8 cellular contexts compared by ENCODE assay signal in genomic region chr2:171159326-171160118, GRCh38. TPM values are rescaled to one million over a fixed set of nuclear protein-coding genes. Genes with fewer than 3 reads are reported as not detected.
A peak's percentile ranks its signal among the peaks of the same experiment; 100 is the strongest.
DNase-seq lines count a peak whose midpoint lies in the region; ATAC-seq and TF ChIP-seq lines count a peak whose summit lies in the region.

No MANE protein-coding gene starts in this region.

- under 1% methylated on average over 38 of the region's 38 CpGs for WGBS in thymus

- DNase-seq in BE2C = peak; percentile 56
- peak; percentile 40 for DNase-seq in SK-MEL-5 (ENCODE audit: low read depth, low spot score)
- DNase-seq in activated naive CD4-positive, alpha-beta T cell treated with anti-CD3 and anti-CD28 coated beads, Interleukin-2, amount 50 U/mL, for 72 hours (ENCODE audit: low spot score in 2 of 2) = peak; percentile 50 to 58
- DNase-seq in head of caudate nucleus = peak; percentile 21 to 77 (median 52)
- peak; percentile 91 for DNase-seq in osteoblast (ENCODE audit: insufficient read length, low spot score, missing footprints)

- H3K9me3 Mint-ChIP-seq in activated naive CD4-positive, alpha-beta T cell treated with anti-CD3 and anti-CD28 coated beads, Interleukin-2, amount 50 U/mL, for 72 hours = no peaks in the 10 kb centered on the region

- H2AFZ ChIP-seq in osteoblast (ENCODE audit: low read length) = peak overlapping the region; percentile 89

- peaks cover 44% of the 10 kb centered on the region for H4K20me1 ChIP-seq in osteoblast (ENCODE audit: insufficient read depth, low read length)

- peak; percentile 58 for TF ChIP-seq POLR2A in GM18951 (IDR thresholded peaks at IDR 0.05; ENCODE audit: extremely low read depth, insufficient read depth, insufficient read length)

- intact Hi-C loops in head of caudate nucleus (cut with DNase I) = loop anchor here (5.0 kb wide), 2 partner anchors 187 to 273 kb away; partner anchors contain the start of genes DCAF17 and METTL8

- no peaks in the 10 kb centered on the region for H3K36me3 ChIP-seq in BE2C
- no peaks in the 10 kb centered on the region for H3K36me3 ChIP-seq in HUES6 (ENCODE audit: control insufficient read depth, insufficient read depth, low read length)
- no peaks in the 10 kb centered on the region for H3K36me3 ChIP-seq in osteoblast (ENCODE audit: insufficient read depth, low read length)
- H3K36me3 ChIP-seq in thymus (ENCODE audit: control insufficient read depth, insufficient read depth) = no peaks in the 10 kb centered on the region

- H3K27ac ChIP-seq in HUES6 (ENCODE audit: low read depth, low read length) = peak overlapping the region; percentile 96
- peak overlapping the region; percentile 78 for H3K27ac ChIP-seq in osteoblast (ENCODE audit: low read depth, low read length)
- peak overlapping the region; percentile 98 for H3K27ac ChIP-seq in thymus (ENCODE audit: low read depth)

- in situ Hi-C loops in GM18951 (cut with MboI; ENCODE audit: low sequenced_read_pairs, unreplicated experiment) (loop anchor here (10.0 kb wide), 1 partner anchor 185 kb away; no protein-coding TSS in a partner anchor), SK-MEL-5 (cut with HindIII; ENCODE audit: low pct_unique_long_range_greater_than_20kb, low sequenced_read_pairs) (no loop called here)

- no peaks in the 10 kb centered on the region for H3K4me1 ChIP-seq in BE2C
- peaks cover 39% of the 10 kb centered on the region for H3K4me1 ChIP-seq in HUES6 (ENCODE audit: control insufficient read depth, insufficient read depth, low read length)
- H3K4me1 ChIP-seq in osteoblast (ENCODE audit: insufficient read depth, low read length) = peaks cover 12% of the 10 kb centered on the region
- peaks cover 9% of the 10 kb centered on the region for H3K4me1 ChIP-seq in thymus (ENCODE audit: control insufficient read depth, insufficient read depth, low read length)

- peak; percentile 28 to 32 for ATAC-seq in activated naive CD4-positive, alpha-beta T cell treated with anti-CD3 and anti-CD28 coated beads, Interleukin-2, amount 50 U/mL, for 72 hours

- H3K79me2 ChIP-seq in osteoblast (ENCODE audit: insufficient read depth, low read length) = peaks cover 61% of the 10 kb centered on the region

- TF ChIP-seq CTCF in BE2C (IDR thresholded peaks at IDR 0.05; ENCODE audit: low read depth, low read length) = peak; percentile 47
- TF ChIP-seq CTCF in osteoblast (IDR thresholded peaks at IDR 0.05; ENCODE audit: extremely low read depth, low read depth, low read length) = peak; percentile 83

- H3K4me3 ChIP-seq in BE2C (ENCODE audit: low read depth, low read length) = peak overlapping the region; percentile 85
- peak overlapping the region; percentile 87 for H3K4me3 ChIP-seq in HUES6 (ENCODE audit: low read depth, low read length)
- peak overlapping the region; percentile 91 for H3K4me3 ChIP-seq in osteoblast (ENCODE audit: insufficient read depth, low read length)
- H3K4me3 ChIP-seq in thymus (ENCODE audit: low read length) = peak overlapping the region; percentile 91

- peak overlapping the region; percentile 99 for H3K4me2 ChIP-seq in osteoblast (ENCODE audit: insufficient read depth, low read length)

- H3K9ac ChIP-seq in HUES6 (ENCODE audit: low read length) = peak overlapping the region; percentile 97

- H3K27ac Mint-ChIP-seq in activated naive CD4-positive, alpha-beta T cell treated with anti-CD3 and anti-CD28 coated beads, Interleukin-2, amount 50 U/mL, for 72 hours = peak overlapping the region; percentile 94 to 97

- H3K36me3 Mint-ChIP-seq in activated naive CD4-positive, alpha-beta T cell treated with anti-CD3 and anti-CD28 coated beads, Interleukin-2, amount 50 U/mL, for 72 hours = peaks cover 16 to 17% of the 10 kb centered on the region in 2 donors

- H3K27me3 ChIP-seq in BE2C = no peaks in the 10 kb centered on the region
- no peaks in the 10 kb centered on the region for H3K27me3 ChIP-seq in HUES6 (ENCODE audit: control insufficient read depth, insufficient read depth, low read length)
- no peaks in the 10 kb centered on the region for H3K27me3 ChIP-seq in osteoblast (ENCODE audit: insufficient read depth, low read length)
- no peaks in the 10 kb centered on the region for H3K27me3 ChIP-seq in thymus (ENCODE audit: control insufficient read depth, insufficient read depth)

- H3K9me3 ChIP-seq in BE2C (no peaks in the 10 kb centered on the region), HUES6 (ENCODE audit: control insufficient read depth, insufficient read depth, low read depth, low read length) (no peaks in the 10 kb centered on the region), osteoblast (ENCODE audit: low read depth, low read length) (no peaks in the 10 kb centered on the region), thymus (ENCODE audit: control insufficient read depth) (no peaks in the 10 kb centered on the region)

RNA-seq across cellular contexts. Expression of gene TLK1, which starts 1.2 kb away (rescaled TPM):
- 12.4 TPM for polyA plus RNA-seq in BE2C (2012; ENCODE audit: insufficient read depth, insufficient read length, low read depth)
- 12.4 and 12.9 TPM in 2 replicates for total RNA-seq in SK-MEL-5 (2014; rRNA removed; shearing (Covaris generic))
- polyA plus RNA-seq in SK-MEL-5 (2015; cell fraction: cytosol; rRNA removed) = 15.8 and 30.8 TPM in 2 replicates
- 7.8 and 21.8 TPM in 2 replicates for polyA plus RNA-seq in SK-MEL-5 (2015; cell fraction: nucleus; rRNA removed)
- 10 to 100 TPM; 56.9 to 81.0 TPM for total RNA-seq in activated naive CD4-positive, alpha-beta T cell treated with anti-CD3 and anti-CD28 coated beads, Interleukin-2, amount 50 U/mL, for 72 hours
- total RNA-seq in osteoblast = 22.1 and 30.1 TPM in 2 replicates
- 29.3 TPM for polyA plus RNA-seq in thymus

Comparison
In these comparisons a context has a peak if more than half of its experiments do, and no peak if none do; other contexts are left out.
1. Peak in every context shown above with its lines: DNase-seq, ATAC-seq, H3K4me3 ChIP-seq and H3K27ac ChIP-seq.
2. DNase-seq: peak in every context shown above with its lines; median percentile 91 in osteoblast; 56 in BE2C; 54 in activated naive CD4-positive, alpha-beta T cell treated with anti-CD3 and anti-CD28 coated beads, Interleukin-2, amount 50 U/mL, for 72 hours; 52 in head of caudate nucleus; 40 in SK-MEL-5.